28 cellular contexts compared by ENCODE assay signal in the genomic region with DNA sequence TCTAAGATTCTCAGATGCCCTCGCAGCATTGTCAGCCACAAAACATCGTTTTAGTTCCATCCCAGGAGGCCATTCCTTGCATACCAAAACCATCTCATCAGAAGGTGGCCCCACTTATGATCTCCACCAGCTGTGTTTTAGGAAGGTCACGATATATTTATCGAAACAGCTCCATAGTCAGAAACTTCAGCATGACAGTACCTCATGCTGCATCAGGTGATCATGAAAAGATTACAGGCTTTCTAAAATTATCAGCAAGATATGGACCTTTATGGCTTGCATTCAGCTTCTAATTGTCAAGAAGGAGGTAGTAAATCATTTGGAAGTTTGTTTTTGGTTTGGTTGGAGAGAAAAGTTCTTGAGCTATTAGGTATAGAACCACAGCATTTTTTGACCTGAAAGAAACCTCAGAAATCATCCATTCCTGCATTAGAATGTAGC. TPM values are rescaled to one million over a fixed set of nuclear protein-coding genes. Genes with fewer than 3 reads are reported as not detected.
DNase-seq lines count a peak whose midpoint lies in the region; ATAC-seq and TF ChIP-seq lines count a peak whose summit lies in the region.
"Had no signal": no experiment of that assay in that cellular context is flagged by ENCODE, and none has a peak within 500 bp of the region (broad histone marks: within the 10 kb centered on the region; RNA-seq: fewer than 3 reads in every experiment).

No MANE protein-coding gene starts in this region.

- no peaks in the 10 kb centered on the region for H4K20me1 ChIP-seq in OCI-LY7 (ENCODE audit: insufficient read depth, low read length)
- H4K20me1 ChIP-seq: BLaER1 had no signal

- no peak for TF ChIP-seq EP300 in upper lobe of left lung (IDR thresholded peaks at IDR 0.05)

- no peak for TF ChIP-seq POLR2A in upper lobe of left lung (IDR thresholded peaks at IDR 0.05)

- H3K27ac ChIP-seq in OCI-LY7 (ENCODE audit: low read depth, low read length, poor library complexity, severe bottlenecking) (peak overlapping the region; percentile 49), upper lobe of left lung (no peak overlapping the region)
- H3K27ac ChIP-seq: BLaER1, dorsolateral prefrontal cortex, skin epidermis had no signal

- no peak overlapping the region for H2AFZ ChIP-seq in OCI-LY7 (ENCODE audit: low read length)

- H3K4me1 Mint-ChIP-seq in activated CD4-positive, alpha-beta T cell treated with anti-CD3 and anti-CD28 coated beads, Interleukin-2, amount 10 ng/mL, durations not matched to agents 24 days and 14 days: peaks cover 5% of the 10 kb centered on the region

- peaks cover 4% of the 10 kb centered on the region for H3K9me3 Mint-ChIP-seq in activated CD4-positive, alpha-beta T cell treated with anti-CD3 and anti-CD28 coated beads, Interleukin-2, amount 10 ng/mL, durations not matched to agents 24 days and 14 days
- H3K9me3 Mint-ChIP-seq: activated CD4-positive, alpha-beta T cell treated with anti-CD3 and anti-CD28 coated beads, Interleukin-2, amount 10 ng/mL, durations not matched to agents 7 days and 5 days; activated naive CD4-positive, alpha-beta T cell treated with anti-CD3 and anti-CD28 coated beads, Interleukin-2, amount 50 U/mL, for 24 hours; activated T-helper 1 cell treated with anti-CD3 and anti-CD28 coated beads, Interleukin-12 subunit alpha, Interleukin-12 subunit beta, Interleukin-2, Interleukin-4 antibody, amounts not matched to agents 30 ng/mL and 10 ng/mL and 1 ng/mL, durations not matched to agents 14 hours and 24 hours and 36 hours; central memory CD8-positive, alpha-beta T cell had no signal

- no peaks in the 10 kb centered on the region for H3K27me3 ChIP-seq in upper lobe of left lung
- H3K27me3 ChIP-seq: BLaER1, dorsolateral prefrontal cortex had no signal

- ATAC-seq in upper lobe of left lung (ENCODE audit: low FRiP score in 2 of 2): no peak

- no peaks in the 10 kb centered on the region for H3K36me3 Mint-ChIP-seq in activated CD4-positive, alpha-beta T cell treated with anti-CD3 and anti-CD28 coated beads, Interleukin-2, amount 10 ng/mL, durations not matched to agents 24 days and 14 days (ENCODE audit: low read depth)

- H3K9me3 ChIP-seq in OCI-LY7 (ENCODE audit: low read length) (no peaks in the 10 kb centered on the region; the same call in 1 of the 2 replicates), upper lobe of left lung (no peaks in the 10 kb centered on the region)
- H3K9me3 ChIP-seq: BLaER1, Caco-2, SK-N-SH had no signal

- DNase-seq in A172 (ENCODE audit: low spot score) (peak; percentile 70), GM03348 (ENCODE audit: low spot score) (peak; percentile 26), OCI-LY7 (ENCODE audit: low spot score) (no peak), glomerular visceral epithelial cell (ENCODE audit: extremely low spot score) (peak; percentile 69), NCI-H2227 treated with DMSO at 0.1 percent for 48 hours (lab: John Stamatoyannopoulos, UW) (no peak), upper lobe of left lung (no peak)
- no peak for DNase-seq in activated CD4-positive, alpha-beta T cell treated with anti-CD3 and anti-CD28 coated beads, Interleukin-2, amount 10 ng/mL, durations not matched to agents 24 days and 14 days
- DNase-seq in activated CD4-positive, alpha-beta T cell treated with anti-CD3 and anti-CD28 coated beads, Interleukin-2, amount 50 U/mL, for 4 hours: no peak
- DNase-seq: 8988T; activated CD4-positive, alpha-beta T cell treated with anti-CD3 and anti-CD28 coated beads, Interleukin-2, amount 10 ng/mL, durations not matched to agents 7 days and 5 days; anterior cingulate cortex; Caco-2; DMS79 treated with DMSO at 0.1 percent for 48 hours; dorsolateral prefrontal cortex; KG1; NCI-H187; NCI-H69; nucleus accumbens; RPMI8226; SK-N-SH; stimulated activated CD4-positive, alpha-beta T cell treated with anti-CD3 and anti-CD28 coated beads, Interleukin-1b, Interleukin-23, amount 100 ng/mL, for 48 hours had no signal

- H3K4me1 ChIP-seq in OCI-LY7 (ENCODE audit: insufficient read depth, low read length, poor library complexity, severe bottlenecking): peaks cover 99% of the 10 kb centered on the region
- peaks cover 10 to 19% (median 16%) of the 10 kb centered on the region in 4 donors for H3K4me1 ChIP-seq in upper lobe of left lung
- H3K4me1 ChIP-seq: Caco-2 had no signal

- no peak overlapping the region for H3K27ac Mint-ChIP-seq in activated CD4-positive, alpha-beta T cell treated with anti-CD3 and anti-CD28 coated beads, Interleukin-2, amount 10 ng/mL, durations not matched to agents 24 days and 14 days
- H3K27ac Mint-ChIP-seq: activated CD4-positive, alpha-beta T cell treated with anti-CD3 and anti-CD28 coated beads, Interleukin-2, amount 10 ng/mL, durations not matched to agents 7 days and 5 days; activated naive CD4-positive, alpha-beta T cell treated with anti-CD3 and anti-CD28 coated beads, Interleukin-2, amount 50 U/mL, for 24 hours; activated T-helper 1 cell treated with anti-CD3 and anti-CD28 coated beads, Interleukin-12 subunit alpha, Interleukin-12 subunit beta, Interleukin-2, Interleukin-4 antibody, amounts not matched to agents 30 ng/mL and 10 ng/mL and 1 ng/mL, durations not matched to agents 14 hours and 24 hours and 36 hours had no signal

- H3K36me3 ChIP-seq in OCI-LY7 (ENCODE audit: insufficient read depth, low read length) (peaks cover 12% of the 10 kb centered on the region; the same call in 1 of the 2 replicates), upper lobe of left lung (no peaks in the 10 kb centered on the region)
- H3K36me3 ChIP-seq: BLaER1 had no signal

- H3K4me3 ChIP-seq in OCI-LY7 (ENCODE audit: low read depth, low read length, poor library complexity, severe bottlenecking) (peak overlapping the region; percentile 18), upper lobe of left lung (no peak overlapping the region)
- H3K4me3 ChIP-seq: BLaER1, dorsolateral prefrontal cortex, lung, skin epidermis had no signal

- CTCF ChIA-PET in OCI-LY7 (lab: Charles Lee; ENCODE audit: unreplicated experiment): no interaction called here

- intact Hi-C loops in OCI-LY7 (cut with micrococcal nuclease; ENCODE audit: unreplicated experiment): no loop called here
- intact Hi-C loops in activated CD4-positive, alpha-beta T cell treated with anti-CD3 and anti-CD28 coated beads, Interleukin-2, amount 10 ng/mL, durations not matched to agents 24 days and 14 days (cut with micrococcal nuclease): no loop called here

- H3K4me2 ChIP-seq in OCI-LY7 (ENCODE audit: low read length): peak overlapping the region; percentile 55
- H3K4me2 ChIP-seq: SK-N-SH had no signal

- TF ChIP-seq CTCF in OCI-LY7 (conservative IDR thresholded peaks at IDR 0.05; ENCODE audit: low read length) (no peak), upper lobe of left lung (IDR thresholded peaks at IDR 0.05) (no peak)

- no TSS peak for BruUV-seq in OCI-LY7 (replicated peaks; lab: Mats Ljungman, UMichigan)

- peaks cover 11% of the 10 kb centered on the region for H3K27me3 Mint-ChIP-seq in activated CD4-positive, alpha-beta T cell treated with anti-CD3 and anti-CD28 coated beads, Interleukin-2, amount 10 ng/mL, durations not matched to agents 24 days and 14 days
- H3K27me3 Mint-ChIP-seq: activated CD4-positive, alpha-beta T cell treated with anti-CD3 and anti-CD28 coated beads, Interleukin-2, amount 10 ng/mL, durations not matched to agents 7 days and 5 days; activated naive CD4-positive, alpha-beta T cell treated with anti-CD3 and anti-CD28 coated beads, Interleukin-2, amount 50 U/mL, for 24 hours; central memory CD8-positive, alpha-beta T cell had no signal

- H3K79me2 ChIP-seq in OCI-LY7 (ENCODE audit: insufficient read depth, low read depth, low read length): peaks cover 86% of the 10 kb centered on the region; the same call in 1 of the 2 replicates

- 95 to 100% methylated on average over 4 of the region's 4 CpGs for whole genome bisulfite sequencing in upper lobe of left lung, 2 donors

- H3K9me2 ChIP-seq in OCI-LY7 (ENCODE audit: insufficient read depth, low read length): no peaks in the 10 kb centered on the region
- H3K9me2 ChIP-seq: SK-N-SH had no signal

- no peak overlapping the region for H3K4me3 Mint-ChIP-seq in activated CD4-positive, alpha-beta T cell treated with anti-CD3 and anti-CD28 coated beads, Interleukin-2, amount 10 ng/mL, durations not matched to agents 24 days and 14 days
- H3K4me3 Mint-ChIP-seq: activated CD4-positive, alpha-beta T cell treated with anti-CD3 and anti-CD28 coated beads, Interleukin-2, amount 10 ng/mL, durations not matched to agents 7 days and 5 days; activated naive CD4-positive, alpha-beta T cell treated with anti-CD3 and anti-CD28 coated beads, Interleukin-2, amount 50 U/mL, for 24 hours; activated T-helper 1 cell treated with anti-CD3 and anti-CD28 coated beads, Interleukin-12 subunit alpha, Interleukin-12 subunit beta, Interleukin-2, Interleukin-4 antibody, amounts not matched to agents 30 ng/mL and 10 ng/mL and 1 ng/mL, durations not matched to agents 14 hours and 24 hours and 36 hours; central memory CD8-positive, alpha-beta T cell had no signal

- POLR2A ChIA-PET in OCI-LY7 (lab: Charles Lee): interaction anchor here (0.6 to 1.6 kb wide), 4 partner anchors 10 to 91 kb away, joined by 3 to 7 read pairs (median 6); no protein-coding TSS in a partner anchor

RNA-seq across cellular contexts. Expression of a gene that starts 20.0 kb away (rescaled TPM):
- 18.8 and 28.3 TPM in 2 replicates for total RNA-seq in A172 (2014; rRNA removed; shearing (Covaris generic))
- 4.6 and 6.3 TPM in 2 replicates for total RNA-seq in OCI-LY7 (2014; rRNA removed; shearing (Covaris generic))
- total RNA-seq in OCI-LY7 (2022): 25.0 and 33.9 TPM in 2 replicates
- 4.2 and 4.4 TPM in 2 replicates for total RNA-seq in activated CD4-positive, alpha-beta T cell treated with anti-CD3 and anti-CD28 coated beads, Interleukin-2, amount 10 ng/mL, durations not matched to agents 24 days and 14 days
- 10 to 100 TPM in 4 of 6 donors, 1 to 10 TPM in 2; 4.2 to 19.4 (median 12.4) TPM for total RNA-seq in upper lobe of left lung
- total RNA-seq: HT-29 had no signal

Comparison
In these comparisons a context has a peak if more than half of its experiments do, and no peak if none do; other contexts are left out.
1. DNase-seq: peak in A172 (single experiment), GM03348 (single experiment) and glomerular visceral epithelial cell (single experiment); none in OCI-LY7 (single experiment), NCI-H2227 treated with DMSO at 0.1 percent for 48 hours (single experiment), activated CD4-positive, alpha-beta T cell treated with anti-CD3 and anti-CD28 coated beads, Interleukin-2, amount 10 ng/mL, durations not matched to agents 24 days and 14 days (single experiment), upper lobe of left lung (0 of 2) and activated CD4-positive, alpha-beta T cell treated with anti-CD3 and anti-CD28 coated beads, Interleukin-2, amount 50 U/mL, for 4 hours (0 of 2).